1 cellular context compared by ENCODE assay signal in the genomic region with DNA sequence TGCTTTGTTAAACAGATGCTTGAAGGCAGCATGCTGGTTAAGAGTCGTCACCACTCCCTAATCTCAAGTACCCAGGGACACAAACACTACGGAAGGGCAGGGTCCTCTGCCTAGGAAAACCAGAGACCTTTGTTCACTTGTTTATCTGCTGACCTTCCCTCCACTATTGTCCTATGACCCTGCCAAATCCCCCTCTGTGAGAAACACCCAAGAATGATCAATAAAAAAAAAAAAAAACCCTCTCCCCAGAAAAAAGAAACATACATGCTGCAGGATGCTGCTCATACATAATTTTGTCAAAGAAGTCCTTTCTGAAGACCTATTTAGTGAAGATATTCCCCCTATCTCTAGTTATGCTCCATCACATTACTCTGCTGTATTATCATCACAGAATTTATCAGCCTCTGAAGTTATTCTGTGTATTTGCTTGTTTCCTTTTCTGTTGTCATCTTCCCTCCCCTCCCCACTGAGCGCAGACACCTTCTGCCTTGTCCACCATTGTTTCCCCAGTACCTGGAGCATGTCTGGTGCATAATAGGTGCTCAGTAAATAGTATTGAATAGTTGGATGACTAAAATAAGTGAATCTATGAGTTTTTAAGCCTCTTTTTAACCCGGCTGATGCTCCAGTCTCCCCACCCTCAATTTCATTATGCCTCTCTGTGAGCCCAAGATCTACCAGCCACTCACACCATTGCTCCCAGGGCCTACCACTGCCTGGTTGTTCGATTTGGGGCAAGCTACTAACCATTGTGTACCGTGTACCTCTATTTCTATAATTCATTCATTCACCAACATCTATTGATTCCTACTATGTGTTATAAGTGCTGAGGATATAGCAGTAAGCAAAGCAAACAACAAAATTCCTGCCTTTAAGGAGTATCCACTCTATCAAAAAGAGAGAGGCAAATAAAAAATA.
TF ChIP-seq lines count a peak whose summit lies in the region.

No MANE protein-coding gene starts in this region.

TF ChIP-seq in HepG2, 621 proteins besides CTCF, POLR2A, EP300 and RAD21 (continued from another document and continues in another):
- TF ChIP-seq ZNF678 (CRISPR knock-in tag; IDR thresholded peaks at IDR 0.05) (no peak), PAXIP1 (CRISPR knock-in tag; conservative IDR thresholded peaks at IDR 0.05) (peak; percentile 78), SP4 (CRISPR knock-in tag; IDR thresholded peaks at IDR 0.05) (no peak), NR2F2 (IDR thresholded peaks at IDR 0.05; ENCODE audit: borderline replicate concordance, low read depth) (0 out of 2 replicates have a peak, but pooled peaks have one; percentile 38), STAG1 (CRISPR knock-in tag; IDR thresholded peaks at IDR 0.05) (no peak), ZNF264 (CRISPR knock-in tag; IDR thresholded peaks at IDR 0.05) (0 out of 2 replicates have a peak, but pooled peaks have one; percentile 45), MIER3 (CRISPR knock-in tag; IDR thresholded peaks at IDR 0.05; ENCODE audit: borderline replicate concordance) (no peak), HNRNPK (IDR thresholded peaks at IDR 0.05; ENCODE audit: low read depth, low read length, poor library complexity, severe bottlenecking) (peak; percentile 17), SKIL (CRISPR knock-in tag; IDR thresholded peaks at IDR 0.05; ENCODE audit: borderline replicate concordance) (0 out of 2 replicates have a peak, but pooled peaks have one; percentile 26), TEAD3 (CRISPR knock-in tag; optimal IDR thresholded peaks at IDR 0.05; ENCODE audit: borderline replicate concordance) (no peak), HNF4G (IDR thresholded peaks at IDR 0.05; ENCODE audit: borderline replicate concordance, low read depth, low read length) (peak; percentile 31; the same call in 1 of the 2 replicates), HNF4G (CRISPR knock-in tag; IDR thresholded peaks at IDR 0.05; ENCODE audit: borderline replicate concordance, low read depth) (peak; percentile 57; the same call in 1 of the 2 replicates), PHF8 (CRISPR knock-in tag; IDR thresholded peaks at IDR 0.05) (no peak), MIER2 (CRISPR knock-in tag; IDR thresholded peaks at IDR 0.05) (no peak), ZNF766 (CRISPR knock-in tag; IDR thresholded peaks at IDR 0.05; ENCODE audit: borderline replicate concordance) (no peak), ZNF263 (CRISPR knock-in tag; IDR thresholded peaks at IDR 0.05) (no peak), GABPA (IDR thresholded peaks at IDR 0.05; ENCODE audit: low read depth, low read length) (no peak), GABPA (CRISPR knock-in tag; IDR thresholded peaks at IDR 0.05; ENCODE audit: low read depth) (0 out of 2 replicates have a peak, but pooled peaks have one; percentile 8), SCMH1 (CRISPR knock-in tag; IDR thresholded peaks at IDR 0.05; ENCODE audit: borderline replicate concordance) (no peak), ARID5B (CRISPR knock-in tag; IDR thresholded peaks at IDR 0.05) (peak; percentile 87), SOX13 (IDR thresholded peaks at IDR 0.05) (peak; percentile 63), SOX13 (CRISPR knock-in tag; conservative IDR thresholded peaks at IDR 0.05 in 1 of 2, IDR thresholded peaks at IDR 0.05 in 1 of 2) (peak in 1 of 2 experiments; percentile 91; a peak in 2 of 4 replicates), CREM (IDR thresholded peaks at IDR 0.05) (peak; percentile 60), CREM (CRISPR knock-in tag; IDR thresholded peaks at IDR 0.05) (no peak), PCBP1 (IDR thresholded peaks at IDR 0.05; ENCODE audit: borderline replicate concordance, low read depth, low read length) (no peak), ZNF260 (CRISPR knock-in tag; IDR thresholded peaks at IDR 0.05; ENCODE audit: borderline replicate concordance, low read depth) (no peak), ARNTL (CRISPR knock-in tag; IDR thresholded peaks at IDR 0.05) (no peak), THRA (CRISPR knock-in tag; IDR thresholded peaks at IDR 0.05; ENCODE audit: borderline replicate concordance) (no peak)
- TF ChIP-seq, protein P1, sequence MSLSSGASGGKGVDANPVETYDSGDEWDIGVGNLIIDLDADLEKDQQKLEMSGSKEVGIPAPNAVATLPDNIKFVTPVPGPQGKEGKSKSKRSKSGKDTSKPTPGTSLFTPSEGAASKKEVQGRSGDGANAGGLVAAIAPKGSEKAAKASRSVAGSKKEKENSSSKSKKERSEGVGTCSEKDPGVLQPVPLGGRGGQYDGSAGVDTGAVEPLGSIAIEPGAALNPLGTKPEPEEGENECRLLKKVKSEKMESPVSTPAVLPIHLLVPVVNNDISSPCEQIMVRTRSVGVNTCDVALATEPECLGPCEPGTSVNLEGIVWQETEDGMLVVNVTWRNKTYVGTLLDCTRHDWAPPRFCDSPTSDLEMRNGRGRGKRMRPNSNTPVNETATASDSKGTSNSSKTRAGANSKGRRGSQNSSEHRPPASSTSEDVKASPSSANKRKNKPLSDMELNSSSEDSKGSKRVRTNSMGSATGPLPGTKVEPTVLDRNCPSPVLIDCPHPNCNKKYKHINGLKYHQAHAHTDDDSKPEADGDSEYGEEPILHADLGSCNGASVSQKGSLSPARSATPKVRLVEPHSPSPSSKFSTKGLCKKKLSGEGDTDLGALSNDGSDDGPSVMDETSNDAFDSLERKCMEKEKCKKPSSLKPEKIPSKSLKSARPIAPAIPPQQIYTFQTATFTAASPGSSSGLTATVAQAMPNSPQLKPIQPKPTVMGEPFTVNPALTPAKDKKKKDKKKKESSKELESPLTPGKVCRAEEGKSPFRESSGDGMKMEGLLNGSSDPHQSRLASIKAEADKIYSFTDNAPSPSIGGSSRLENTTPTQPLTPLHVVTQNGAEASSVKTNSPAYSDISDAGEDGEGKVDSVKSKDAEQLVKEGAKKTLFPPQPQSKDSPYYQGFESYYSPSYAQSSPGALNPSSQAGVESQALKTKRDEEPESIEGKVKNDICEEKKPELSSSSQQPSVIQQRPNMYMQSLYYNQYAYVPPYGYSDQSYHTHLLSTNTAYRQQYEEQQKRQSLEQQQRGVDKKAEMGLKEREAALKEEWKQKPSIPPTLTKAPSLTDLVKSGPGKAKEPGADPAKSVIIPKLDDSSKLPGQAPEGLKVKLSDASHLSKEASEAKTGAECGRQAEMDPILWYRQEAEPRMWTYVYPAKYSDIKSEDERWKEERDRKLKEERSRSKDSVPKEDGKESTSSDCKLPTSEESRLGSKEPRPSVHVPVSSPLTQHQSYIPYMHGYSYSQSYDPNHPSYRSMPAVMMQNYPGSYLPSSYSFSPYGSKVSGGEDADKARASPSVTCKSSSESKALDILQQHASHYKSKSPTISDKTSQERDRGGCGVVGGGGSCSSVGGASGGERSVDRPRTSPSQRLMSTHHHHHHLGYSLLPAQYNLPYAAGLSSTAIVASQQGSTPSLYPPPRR (CRISPR knock-in tag; IDR thresholded peaks at IDR 0.05; ENCODE audit: borderline replicate concordance): 0 out of 2 replicates have a peak, but pooled peaks have one; percentile 46
- TF ChIP-seq, protein P2, sequence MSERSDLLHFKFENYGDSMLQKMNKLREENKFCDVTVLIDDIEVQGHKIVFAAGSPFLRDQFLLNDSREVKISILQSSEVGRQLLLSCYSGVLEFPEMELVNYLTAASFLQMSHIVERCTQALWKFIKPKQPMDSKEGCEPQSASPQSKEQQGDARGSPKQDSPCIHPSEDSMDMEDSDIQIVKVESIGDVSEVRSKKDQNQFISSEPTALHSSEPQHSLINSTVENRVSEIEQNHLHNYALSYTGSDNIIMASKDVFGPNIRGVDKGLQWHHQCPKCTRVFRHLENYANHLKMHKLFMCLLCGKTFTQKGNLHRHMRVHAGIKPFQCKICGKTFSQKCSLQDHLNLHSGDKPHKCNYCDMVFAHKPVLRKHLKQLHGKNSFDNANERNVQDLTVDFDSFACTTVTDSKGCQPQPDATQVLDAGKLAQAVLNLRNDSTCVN (CRISPR knock-in tag; IDR thresholded peaks at IDR 0.05; ENCODE audit: borderline replicate concordance): no peak
